Comparison of ENCODE assay signal across 10 cellular contexts in the genomic region with DNA sequence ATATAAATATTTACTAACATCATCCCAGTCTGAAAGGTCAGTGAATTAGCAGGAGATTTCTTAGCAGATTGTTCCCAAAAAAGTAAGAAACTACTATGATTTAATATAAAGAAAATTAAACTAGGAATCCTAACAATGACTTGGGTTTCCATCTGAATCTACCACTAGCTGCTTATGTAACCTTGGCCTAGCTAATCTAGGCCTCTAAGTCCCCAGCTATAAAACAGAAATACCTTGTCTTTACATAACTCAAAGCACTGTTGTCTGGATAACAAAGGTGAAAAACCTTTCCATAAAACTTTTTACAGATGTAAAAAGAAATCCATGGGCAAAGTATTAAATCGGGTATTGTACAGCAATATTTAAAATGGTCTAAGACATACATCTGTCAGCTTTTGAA. TPM values are rescaled to one million over a fixed set of nuclear protein-coding genes. Genes with fewer than 3 reads are reported as not detected.
A peak's percentile ranks its signal among the peaks of the same experiment; 100 is the strongest.
DNase-seq lines count a peak whose midpoint lies in the region; ATAC-seq and TF ChIP-seq lines count a peak whose summit lies in the region.
"Had no signal": no experiment of that assay in that cellular context is flagged by ENCODE, and none has a peak within 500 bp of the region (broad histone marks: within the 10 kb centered on the region; RNA-seq: fewer than 3 reads in every experiment).

No MANE protein-coding gene starts in this region.

- DNase-seq in right atrium auricular region (ENCODE audit: low spot score) (no peak), cardiac septum (ENCODE audit: low spot score) (no peak), coronary artery (ENCODE audit: low spot score) (no peak), HPDE6-E6E7 (ENCODE audit: extremely low spot score) (no peak), H7 (no peak), NCI-H128 (lab: John Stamatoyannopoulos, UW; ENCODE audit: unreplicated experiment) (no peak)
- DNase-seq: activated T-cell treated with anti-CD3 and anti-CD28 coated beads, Interleukin-2, amount 50 U/mL, for 48 hours; pancreas had no signal

- H3K4me1 ChIP-seq in right atrium auricular region, result peaks cover 0 to 59% of the 10 kb centered on the region in 2 donors

- H3K27ac ChIP-seq in right atrium auricular region, result peak overlapping the region; percentile 99 to 100
- H3K27ac ChIP-seq in coronary artery, result peak overlapping the region; percentile 96 to 100

- H3K9me3 Mint-ChIP-seq in nephron, result no peaks in the 10 kb centered on the region

- H3K27me3 Mint-ChIP-seq in nephron (ENCODE audit: low read depth), result no peaks in the 10 kb centered on the region

- TF ChIP-seq CTCF in right atrium auricular region (IDR thresholded peaks at IDR 0.05) (no peak), coronary artery (IDR thresholded peaks at IDR 0.05) (no peak), nephron (IDR thresholded peaks at IDR 0.05; ENCODE audit: unreplicated experiment in 3 of 3) (no peak)

- H3K4me3 ChIP-seq in right atrium auricular region (no peak overlapping the region), coronary artery (peak overlapping the region; percentile 87), H7 (ENCODE audit: insufficient read depth, low read depth, low read length) (no peak overlapping the region)

- peak overlapping the region; percentile 63 to 100 (median 65) for H3K4me3 Mint-ChIP-seq in nephron

- no peaks in the 10 kb centered on the region for H3K9me3 ChIP-seq in right atrium auricular region
- H3K9me3 ChIP-seq: pancreas had no signal

- peak overlapping the region; percentile 99 to 100 (median 99) for H3K27ac Mint-ChIP-seq in nephron

- peaks cover 54% of the 10 kb centered on the region for H3K4me1 Mint-ChIP-seq in nephron

- H3K36me3 Mint-ChIP-seq in nephron (ENCODE audit: low read depth), result no peaks in the 10 kb centered on the region

- intact Hi-C loops in cardiac septum (cut with DNase I), result loop anchor here (5.0 to 10.0 kb wide), 4 partner anchors 175 to 647 kb away; partner anchors contain the start of genes CPEB2 and TAPT1

- no peaks in the 10 kb centered on the region for H3K27me3 ChIP-seq in right atrium auricular region
- H3K27me3 ChIP-seq in H7 (ENCODE audit: control insufficient read depth, insufficient read depth, low read length), result no peaks in the 10 kb centered on the region
- H3K27me3 ChIP-seq: pancreas had no signal

- ATAC-seq in HG02852 (IDR thresholded peaks at IDR 0.05; ENCODE audit: unreplicated experiment), result no peak
- ATAC-seq: pancreas had no signal

- H3K36me3 ChIP-seq in right atrium auricular region (no peaks in the 10 kb centered on the region), H7 (replicated peaks; ENCODE audit: control insufficient read depth, insufficient read depth, low read length) (no peaks in the 10 kb centered on the region)
- H3K36me3 ChIP-seq: pancreas had no signal

RNA-seq across cellular contexts. Expression of gene FBXL5, which starts 3.0 kb away (rescaled TPM):
- total RNA-seq in right atrium auricular region (10 to 100 TPM; 81.0 to 83.1 TPM), cardiac septum (60.9 TPM)
- total RNA-seq in H7 (2014; rRNA removed; shearing (Covaris generic)), result 80.8 and 91.6 TPM in 2 replicates

RNA-seq across cellular contexts. Expression of gene FAM200B, which starts 29.4 kb away (rescaled TPM):
- 10 to 100 TPM; 41.4 to 57.4 TPM for total RNA-seq in right atrium auricular region
- 21.6 TPM for total RNA-seq in cardiac septum
- total RNA-seq in H7 (2014; rRNA removed; shearing (Covaris generic)), result 39.5 and 61.0 TPM in 2 replicates

RNA-seq across cellular contexts. Expression of gene BST1, which starts 50.7 kb away (rescaled TPM):
- 10 to 100 TPM in 1 of 2 donors, 1 to 10 TPM in 1; 9.5 to 10.2 TPM for total RNA-seq in right atrium auricular region
- 2.5 TPM for total RNA-seq in cardiac septum
- total RNA-seq in H7 (2014; rRNA removed; shearing (Covaris generic)), result 0.80 and 1.00 TPM in 2 replicates
